38 cellular contexts compared by ENCODE assay signal in genomic region chr6:157278171-157278570, GRCh38.
"Had no signal": no experiment of that assay in that cellular context is flagged by ENCODE, and none has a peak within 500 bp of the region (broad histone marks: within the 10 kb centered on the region; RNA-seq: fewer than 3 reads in every experiment).

No MANE protein-coding gene starts in this region.

- H3K27ac Mint-ChIP-seq: activated B cell treated with CpG ODN at 0.5 μM for 24 hours; activated CD4-positive, alpha-beta memory T cell treated with anti-CD3 and anti-CD28 coated beads for 36 hours; activated naive CD4-positive, alpha-beta T cell treated with anti-CD3 and anti-CD28 coated beads for 36 hours; activated naive CD4-positive, alpha-beta T cell treated with anti-CD3 and anti-CD28 coated beads, Interleukin-2, amount 50 U/mL, for 72 hours; activated T-cell treated with anti-CD3 and anti-CD28 coated beads, Interleukin-2, amount 50 U/mL, for 72 hours; activated T-helper 17 cell treated with anti-CD3 and anti-CD28 coated beads, Interleukin-2, amount 50 U/mL, for 72 hours had no signal

- H3K9me3 Mint-ChIP-seq: activated B cell treated with CpG ODN at 0.5 μM for 24 hours; activated CD4-positive, alpha-beta memory T cell treated with anti-CD3 and anti-CD28 coated beads for 36 hours; activated naive CD4-positive, alpha-beta T cell treated with anti-CD3 and anti-CD28 coated beads for 36 hours; activated naive CD4-positive, alpha-beta T cell treated with anti-CD3 and anti-CD28 coated beads, Interleukin-2, amount 50 U/mL, for 72 hours; activated T-cell treated with anti-CD3 and anti-CD28 coated beads, Interleukin-2, amount 50 U/mL, for 72 hours; activated T-helper 17 cell treated with anti-CD3 and anti-CD28 coated beads, Interleukin-2, amount 50 U/mL, for 72 hours had no signal

- H3K27me3 ChIP-seq: adrenal gland, body of pancreas, breast epithelium, Peyer's patch had no signal

- H3K4me3 Mint-ChIP-seq: activated B cell treated with CpG ODN at 0.5 μM for 24 hours; activated CD4-positive, alpha-beta memory T cell treated with anti-CD3 and anti-CD28 coated beads for 36 hours; activated naive CD4-positive, alpha-beta T cell treated with anti-CD3 and anti-CD28 coated beads for 36 hours; activated T-cell treated with anti-CD3 and anti-CD28 coated beads, Interleukin-2, amount 50 U/mL, for 72 hours; activated T-helper 17 cell treated with anti-CD3 and anti-CD28 coated beads, Interleukin-2, amount 50 U/mL, for 72 hours had no signal

- H3K27ac ChIP-seq: adrenal gland, body of pancreas, breast epithelium, KMS-11, Peyer's patch, VCaP had no signal

- H3K4me1 ChIP-seq: breast epithelium had no signal

- FAIRE-seq: astrocyte had no signal

- H3K36me3 ChIP-seq: adrenal gland, breast epithelium, Peyer's patch had no signal

- H3K9ac ChIP-seq: KMS-11 had no signal

- H3K27me3 Mint-ChIP-seq: activated B cell treated with CpG ODN at 0.5 μM for 24 hours; activated CD4-positive, alpha-beta memory T cell treated with anti-CD3 and anti-CD28 coated beads for 36 hours had no signal

- ATAC-seq: activated naive CD4-positive, alpha-beta T cell treated with anti-CD3 and anti-CD28 coated beads, Interleukin-2, amount 50 U/mL, for 72 hours; activated T-cell treated with anti-CD3 and anti-CD28 coated beads, Interleukin-2, amount 50 U/mL, for 72 hours; activated T-helper 17 cell treated with anti-CD3 and anti-CD28 coated beads, Interleukin-2, amount 50 U/mL, for 72 hours; body of pancreas; PC-3 had no signal

- H3K36me3 Mint-ChIP-seq: activated CD4-positive, alpha-beta memory T cell treated with anti-CD3 and anti-CD28 coated beads for 36 hours; activated naive CD4-positive, alpha-beta T cell treated with anti-CD3 and anti-CD28 coated beads, Interleukin-2, amount 50 U/mL, for 72 hours had no signal

- H3K4me3 ChIP-seq: adrenal gland, body of pancreas, breast epithelium, Peyer's patch had no signal

- H3K9me3 ChIP-seq: adrenal gland, body of pancreas, breast epithelium, Peyer's patch had no signal

- H3K4me2 ChIP-seq: KMS-11 had no signal

- DNase-seq: activated B cell treated with CpG ODN at 0.5 μM for 24 hours; activated CD4-positive, alpha-beta memory T cell treated with anti-CD3 and anti-CD28 coated beads for 36 hours; activated CD4-positive, alpha-beta T cell treated with anti-CD3 and anti-CD28 coated beads for 4 hours; activated CD4-positive, alpha-beta T cell treated with anti-CD3 and anti-CD28 coated beads, Interleukin-2, amount 50 U/mL, for 1 hour; activated CD4-positive, CD25-positive, alpha-beta regulatory T cell treated with anti-CD3 and anti-CD28 coated beads, Interleukin-2, amount 50 U/mL, for 72 hours; activated gamma-delta T cell treated with Interleukin-2 at 50 U/mL for 16 hours; activated naive CD4-positive, alpha-beta T cell treated with anti-CD3 and anti-CD28 coated beads for 36 hours; activated T-cell treated with anti-CD3 and anti-CD28 coated beads, Interleukin-2, amount 50 U/mL, for 1 hour; activated T-cell treated with anti-CD3 and anti-CD28 coated beads, Interleukin-2, amount 50 U/mL, for 72 hours; adrenal gland; body of pancreas; caudate nucleus; MM.1S; NCI-H1092; NCI-H1417; NCI-H146; NCI-H187; NCI-H2029 treated with DMSO at 0.1 percent for 48 hours; NCI-H2107; NCI-H2171; NCI-H510A; NCI-H526; NCI-H748 treated with DMSO at 0.1 percent for 48 hours; NK-92 treated with Interleukin-12 subunit alpha and Interleukin-12 subunit beta, amount 100 ng/mL, for 24 hours; PC-3; Peyer's patch; RPMI8226; SIG-M5; SW 1271; T-helper 1 cell; T-helper 2 cell; T-helper 9 cell had no signal
